17 cellular contexts compared by ENCODE assay signal in the genomic region with DNA sequence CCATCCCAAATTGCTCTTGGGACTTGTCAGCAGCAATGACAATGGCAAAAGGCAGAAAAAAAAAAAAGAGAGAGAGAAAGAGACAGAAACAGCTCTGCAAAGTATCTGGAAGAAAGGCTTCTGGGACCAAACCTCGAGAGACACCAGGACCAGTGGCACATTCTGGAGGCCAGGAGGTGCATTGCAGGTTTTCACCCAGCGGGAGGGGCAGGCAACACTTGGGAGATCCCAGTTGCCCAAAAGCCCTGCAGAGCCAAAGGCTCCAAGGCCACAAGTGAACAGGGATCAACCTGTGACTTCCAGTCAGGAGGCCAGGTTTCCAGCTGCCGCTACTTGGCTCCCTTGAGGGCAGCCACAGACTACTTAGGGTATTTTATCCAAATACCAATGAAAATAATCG.
A peak's percentile ranks its signal among the peaks of the same experiment; 100 is the strongest.
DNase-seq lines count a peak whose midpoint lies in the region; ATAC-seq, FAIRE-seq and TF ChIP-seq lines count a peak whose summit lies in the region.
"Had no signal": no experiment of that assay in that cellular context is flagged by ENCODE, and none has a peak within 500 bp of the region (broad histone marks: within the 10 kb centered on the region; RNA-seq: fewer than 3 reads in every experiment).

No MANE protein-coding gene starts in this region.

- DNase-seq in activated naive CD4-positive, alpha-beta T cell treated with anti-CD3 and anti-CD28 coated beads, Interleukin-2, amount 10 ng/mL, durations not matched to agents 7 days and 5 days, result no peak
- no peak for DNase-seq in activated naive CD4-positive, alpha-beta T cell treated with Interleukin-2 at 50 U/mL for 16 hours
- DNase-seq in WERI-Rb-1, result peak; percentile 36
- DNase-seq in kidney, result peak; percentile 23
- DNase-seq in upper lobe of right lung, result peak; percentile 12
- DNase-seq in ovary, result no peak
- no peak for DNase-seq in prostate gland (ENCODE audit: low spot score)
- DNase-seq in effector memory CD8-positive, alpha-beta T cell, result no peak
- DNase-seq: NCI-H1105 treated with DMSO at 0.1 percent for 48 hours, NCI-H1694 treated with DMSO at 0.1 percent for 48 hours, NCI-H446, NCI-H748 treated with DMSO at 0.1 percent for 48 hours had no signal

- H3K9ac ChIP-seq in kidney (ENCODE audit: low read length in 2 of 2), result no peak overlapping the region

- H3K4me1 ChIP-seq in kidney (ENCODE audit: control insufficient read depth in 1 of 2, insufficient read depth in 1 of 2, low read depth in 1 of 2, low read length in 2 of 2) (peaks cover 0 to 3% of the 10 kb centered on the region in 2 donors), upper lobe of right lung (peaks cover 5% of the 10 kb centered on the region), ovary (ENCODE audit: insufficient read depth) (no peaks in the 10 kb centered on the region), prostate gland (replicated peaks) (no peaks in the 10 kb centered on the region)
- H3K4me1 ChIP-seq: HAP-1 had no signal

- CTCF ChIA-PET in activated naive CD4-positive, alpha-beta T cell treated with anti-CD3 and anti-CD28 coated beads, Interleukin-2, amount 10 ng/mL, durations not matched to agents 7 days and 5 days (lab: Charles Lee), result interaction anchor here (1.5 kb wide), 1 partner anchor 15 kb away, joined by 4 read pairs; no protein-coding TSS in a partner anchor

- no peaks in the 10 kb centered on the region for H3K36me3 Mint-ChIP-seq in activated naive CD4-positive, alpha-beta T cell treated with anti-CD3 and anti-CD28 coated beads, Interleukin-2, amount 10 ng/mL, durations not matched to agents 7 days and 5 days
- no peaks in the 10 kb centered on the region for H3K36me3 Mint-ChIP-seq in effector memory CD8-positive, alpha-beta T cell (ENCODE audit: insufficient read depth)

- H3K27ac ChIP-seq in WERI-Rb-1 (no peak overlapping the region), kidney (ENCODE audit: low read depth in 2 of 2, low read length in 2 of 2) (no peak overlapping the region), upper lobe of right lung (no peak overlapping the region), ovary (no peak overlapping the region), prostate gland (no peak overlapping the region)
- H3K27ac ChIP-seq: SK-N-MC had no signal

- ATAC-seq in upper lobe of right lung, result no peak
- ATAC-seq in effector memory CD8-positive, alpha-beta T cell (replicated peaks), result no peak
- ATAC-seq: Panc1, Right ventricle myocardium inferior had no signal

- no peak for TF ChIP-seq EP300 in ovary (IDR thresholded peaks at IDR 0.05)

- 95 to 97% (median 96%) methylated on average over 4 of the region's 4 CpGs for WGBS in ovary, 3 donors
- 91% methylated on average over 4 of the region's 4 CpGs for WGBS in prostate gland

- FAIRE-seq in kidney (lab: Jason Lieb, UNC), result no peak
- FAIRE-seq: GM19239 had no signal

- no peaks in the 10 kb centered on the region for H3K4me1 Mint-ChIP-seq in activated naive CD4-positive, alpha-beta T cell treated with anti-CD3 and anti-CD28 coated beads, Interleukin-2, amount 10 ng/mL, durations not matched to agents 7 days and 5 days
- H3K4me1 Mint-ChIP-seq in effector memory CD8-positive, alpha-beta T cell (ENCODE audit: low read depth in 2 of 2), result no peaks in the 10 kb centered on the region

- TF ChIP-seq CTCF in WERI-Rb-1 (IDR thresholded peaks at IDR 0.05; ENCODE audit: low read depth, low read length) (peak; percentile 42), kidney (IDR thresholded peaks at IDR 0.05; ENCODE audit: borderline replicate concordance, extremely low read depth, insufficient read depth) (no peak), upper lobe of right lung (IDR thresholded peaks at IDR 0.05) (no peak), ovary (IDR thresholded peaks at IDR 0.05) (no peak), prostate gland (IDR thresholded peaks at IDR 0.05) (no peak)

- peak overlapping the region; percentile 16 for H3K27ac Mint-ChIP-seq in activated naive CD4-positive, alpha-beta T cell treated with anti-CD3 and anti-CD28 coated beads, Interleukin-2, amount 10 ng/mL, durations not matched to agents 7 days and 5 days
- H3K27ac Mint-ChIP-seq in effector memory CD8-positive, alpha-beta T cell, result no peak overlapping the region

- no peaks in the 10 kb centered on the region for H3K9me3 Mint-ChIP-seq in activated naive CD4-positive, alpha-beta T cell treated with anti-CD3 and anti-CD28 coated beads, Interleukin-2, amount 10 ng/mL, durations not matched to agents 7 days and 5 days
- H3K9me3 Mint-ChIP-seq in effector memory CD8-positive, alpha-beta T cell, result no peaks in the 10 kb centered on the region

- TF ChIP-seq POLR2A in ovary (IDR thresholded peaks at IDR 0.05) (no peak), prostate gland (IDR thresholded peaks at IDR 0.05) (no peak)

- no peaks in the 10 kb centered on the region for H3K27me3 ChIP-seq in WERI-Rb-1 (ENCODE audit: insufficient read depth, low read depth, severe bottlenecking)
- H3K27me3 ChIP-seq in upper lobe of right lung, result no peaks in the 10 kb centered on the region
- no peaks in the 10 kb centered on the region for H3K27me3 ChIP-seq in ovary
- no peaks in the 10 kb centered on the region for H3K27me3 ChIP-seq in prostate gland (replicated peaks; ENCODE audit: insufficient read depth)

- no peak overlapping the region for H3K4me3 Mint-ChIP-seq in activated naive CD4-positive, alpha-beta T cell treated with anti-CD3 and anti-CD28 coated beads, Interleukin-2, amount 10 ng/mL, durations not matched to agents 7 days and 5 days
- no peak overlapping the region for H3K4me3 Mint-ChIP-seq in effector memory CD8-positive, alpha-beta T cell

- H3K36me3 ChIP-seq in WERI-Rb-1 (no peaks in the 10 kb centered on the region), kidney (ENCODE audit: control insufficient read depth in 1 of 2, insufficient read depth in 2 of 2, low read length in 2 of 2) (no peaks in the 10 kb centered on the region), upper lobe of right lung (no peaks in the 10 kb centered on the region), ovary (no peaks in the 10 kb centered on the region), prostate gland (no peaks in the 10 kb centered on the region)
- H3K36me3 ChIP-seq: HAP-1 had no signal

- H3K9me3 ChIP-seq in WERI-Rb-1 (ENCODE audit: severe bottlenecking), result no peaks in the 10 kb centered on the region
- H3K9me3 ChIP-seq in kidney (ENCODE audit: control insufficient read depth in 1 of 2, low read length in 2 of 2), result no peaks in the 10 kb centered on the region
- H3K9me3 ChIP-seq in upper lobe of right lung, result no peaks in the 10 kb centered on the region
- no peaks in the 10 kb centered on the region for H3K9me3 ChIP-seq in ovary
- no peaks in the 10 kb centered on the region for H3K9me3 ChIP-seq in prostate gland
- H3K9me3 ChIP-seq: HAP-1 had no signal

- no peak overlapping the region for H3K4me3 ChIP-seq in WERI-Rb-1 (ENCODE audit: low read depth, low read length)
- no peak overlapping the region for H3K4me3 ChIP-seq in kidney (ENCODE audit: low read length in 2 of 2)
- no peak overlapping the region for H3K4me3 ChIP-seq in upper lobe of right lung
- H3K4me3 ChIP-seq in ovary, result no peak overlapping the region
- H3K4me3 ChIP-seq in prostate gland, result no peak overlapping the region
- H3K4me3 ChIP-seq: HAP-1, SK-N-MC had no signal

- peaks cover 8% of the 10 kb centered on the region for H3K27me3 Mint-ChIP-seq in activated naive CD4-positive, alpha-beta T cell treated with anti-CD3 and anti-CD28 coated beads, Interleukin-2, amount 10 ng/mL, durations not matched to agents 7 days and 5 days
- peaks cover 24 to 56% of the 10 kb centered on the region in 2 donors for H3K27me3 Mint-ChIP-seq in effector memory CD8-positive, alpha-beta T cell

- intact Hi-C loops in kidney (cut with DNase I), result no loop called here
- intact Hi-C loops in upper lobe of right lung (cut with DNase I), result no loop called here
- intact Hi-C loops in ovary (cut with DNase I), result loop anchor here in 1 of 4 donors (10.0 kb wide), 1 partner anchor 121 kb away; no protein-coding TSS in a partner anchor
- intact Hi-C loops in prostate gland (cut with DNase I), result no loop called here

Comparison
In these comparisons a context has a peak if more than half of its experiments do, and no peak if none do; other contexts are left out.
1. DNase-seq: peak in WERI-Rb-1 (single experiment), kidney (single experiment) and upper lobe of right lung (single experiment); none in activated naive CD4-positive, alpha-beta T cell treated with anti-CD3 and anti-CD28 coated beads, Interleukin-2, amount 10 ng/mL, durations not matched to agents 7 days and 5 days (single experiment), activated naive CD4-positive, alpha-beta T cell treated with Interleukin-2 at 50 U/mL for 16 hours (single experiment), ovary (0 of 5), prostate gland (single experiment) and effector memory CD8-positive, alpha-beta T cell (0 of 3).